Comparison of ENCODE assay signal across 8 cellular contexts in genomic region chr2:234290671-234291070, GRCh38.
DNase-seq lines count a peak whose midpoint lies in the region; ATAC-seq and TF ChIP-seq lines count a peak whose summit lies in the region.

No MANE protein-coding gene starts in this region.

- no peak overlapping the region for H3K27ac Mint-ChIP-seq in mesothelial cell of epicardium

- in situ Hi-C loops in HAP-1 (cut with MboI; ENCODE audit: low sequenced_read_pairs): loop anchor here (25.0 kb wide), 1 partner anchor 822 kb away; no protein-coding TSS in a partner anchor

- no peaks in the 10 kb centered on the region for H3K9me2 ChIP-seq in Karpas-422 (replicated peaks; ENCODE audit: insufficient read depth, low read length)

- H3K4me3 ChIP-seq in colonic mucosa (no peak overlapping the region), Karpas-422 (ENCODE audit: low read length) (no peak overlapping the region), HAP-1 (no peak overlapping the region)

- no peaks in the 10 kb centered on the region for H4K20me1 ChIP-seq in Karpas-422 (ENCODE audit: insufficient read depth, low read depth, low read length)

- no peaks in the 10 kb centered on the region for H3K27me3 Mint-ChIP-seq in mesothelial cell of epicardium (ENCODE audit: low read depth)

- no peaks in the 10 kb centered on the region for H3K36me3 Mint-ChIP-seq in mesothelial cell of epicardium

- no peaks in the 10 kb centered on the region for H3K4me1 Mint-ChIP-seq in mesothelial cell of epicardium

- H3K36me3 ChIP-seq in colonic mucosa (no peaks in the 10 kb centered on the region), Karpas-422 (ENCODE audit: insufficient read depth, low read length) (no peaks in the 10 kb centered on the region), HAP-1 (replicated peaks) (no peaks in the 10 kb centered on the region)

- H2AFZ ChIP-seq in Karpas-422 (ENCODE audit: low read length): no peak overlapping the region

- TF ChIP-seq CTCF in VCaP (conservative IDR thresholded peaks at IDR 0.05) (no peak), colonic mucosa (IDR thresholded peaks at IDR 0.05) (no peak), mesothelial cell of epicardium (IDR thresholded peaks at IDR 0.05; ENCODE audit: unreplicated experiment) (no peak)

- intact Hi-C loops in colonic mucosa (cut with DNase I): no loop called here

- H3K4me2 ChIP-seq in Karpas-422 (ENCODE audit: low read depth, low read length, poor library complexity, severe bottlenecking): no peak overlapping the region

- H3K9me3 Mint-ChIP-seq in mesothelial cell of epicardium: no peaks in the 10 kb centered on the region

- DNase-seq in colonic mucosa (no peak), Karpas-422 (no peak), HAP-1 (ENCODE audit: low spot score in 2 of 2) (no peak), mesothelial cell of epicardium (ENCODE audit: low spot score in 2 of 2, unreplicated experiment in 2 of 2) (no peak)
- DNase-seq in stimulated activated CD4-positive, alpha-beta T cell treated with anti-CD3 and anti-CD28 coated beads, Interleukin-1b, Interleukin-23, amount 100 ng/mL, for 48 hours: peak; percentile 84

- H3K27me3 ChIP-seq in colonic mucosa: no peaks in the 10 kb centered on the region
- no peaks in the 10 kb centered on the region for H3K27me3 ChIP-seq in Karpas-422 (ENCODE audit: low read length)
- H3K27me3 ChIP-seq in HAP-1 (ENCODE audit: low read depth): no peaks in the 10 kb centered on the region

- no peak overlapping the region for H3K9ac ChIP-seq in colonic mucosa (ENCODE audit: low read depth in 2 of 2, low read length in 2 of 2)
- no peak overlapping the region for H3K9ac ChIP-seq in Karpas-422 (ENCODE audit: low read length)

- H3K9me3 ChIP-seq in colonic mucosa (no peaks in the 10 kb centered on the region), Karpas-422 (ENCODE audit: low read length) (no peaks in the 10 kb centered on the region), HAP-1 (no peaks in the 10 kb centered on the region)

- H3K4me1 ChIP-seq in colonic mucosa (peaks cover 8% of the 10 kb centered on the region), Karpas-422 (ENCODE audit: low read length) (peaks cover 11% of the 10 kb centered on the region; the same call in 1 of the 2 replicates), HAP-1 (no peaks in the 10 kb centered on the region)

- H3K27ac ChIP-seq in VCaP (peak overlapping the region; percentile 94), colonic mucosa (peak overlapping the region; percentile 8), Karpas-422 (ENCODE audit: low read length) (no peak overlapping the region)

- ATAC-seq in GM18517 (IDR thresholded peaks at IDR 0.05; ENCODE audit: unreplicated experiment) (peak; percentile 63), HG03095 (IDR thresholded peaks at IDR 0.05; ENCODE audit: unreplicated experiment) (peak; percentile 55)

- no peaks in the 10 kb centered on the region for H3K79me2 ChIP-seq in Karpas-422 (ENCODE audit: low read length)

- no peak overlapping the region for H3K4me3 Mint-ChIP-seq in mesothelial cell of epicardium
